In the genomic region with DNA sequence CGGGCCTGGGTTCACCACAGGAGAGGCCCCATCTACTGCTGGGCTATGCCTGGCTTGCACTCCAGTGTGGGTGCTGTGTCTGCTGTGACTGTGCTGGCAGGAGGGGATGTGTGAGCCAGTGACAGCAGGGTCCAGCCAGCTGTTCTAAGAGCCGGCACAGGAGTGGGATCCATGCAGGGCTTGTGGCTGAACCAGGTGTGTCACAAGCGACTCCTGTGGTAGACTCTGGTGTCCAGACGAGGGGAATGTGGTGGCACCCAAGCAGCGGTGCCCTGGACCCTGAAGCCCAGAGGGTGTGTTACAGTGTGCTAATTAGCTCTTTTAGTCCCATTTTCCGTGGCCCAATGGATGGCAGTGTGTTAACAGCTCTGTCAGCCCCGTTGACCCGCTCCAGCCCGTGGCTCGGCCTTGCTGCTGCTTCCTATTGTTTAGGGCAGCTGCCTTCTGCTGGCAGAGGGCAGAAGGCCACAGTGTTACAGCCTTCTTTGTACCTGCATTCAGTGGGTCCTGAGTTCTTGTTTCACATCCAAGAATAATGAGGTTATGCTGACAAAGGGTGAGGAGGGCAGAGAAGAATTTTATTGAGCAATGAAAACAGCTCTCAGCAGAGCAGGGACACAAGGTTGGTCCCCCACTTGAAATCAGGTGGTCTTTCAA, we compare ENCODE assay signal across 23 cellular contexts.
DNase-seq lines count a peak whose midpoint lies in the region; ATAC-seq and TF ChIP-seq lines count a peak whose summit lies in the region.
"Had no signal": no experiment of that assay in that cellular context is flagged by ENCODE, and none has a peak within 500 bp of the region (broad histone marks: within the 10 kb centered on the region; RNA-seq: fewer than 3 reads in every experiment).

No MANE protein-coding gene starts in this region.

- peak overlapping the region; percentile 18 for H4K91ac ChIP-seq in mesenchymal stem cell (ENCODE audit: low read length)

- peak overlapping the region in 1 of 2 experiments; percentile 44 for H3K18ac ChIP-seq in mesenchymal stem cell (ENCODE audit: low read depth in 1 of 2, low read length in 2 of 2)

- H3K4me2 ChIP-seq in mesenchymal stem cell (ENCODE audit: low read length, poor library complexity, severe bottlenecking) (no peak overlapping the region), smooth muscle cell (no peak overlapping the region)
- H3K4me2 ChIP-seq: SK-N-SH had no signal

- TF ChIP-seq CTCF in HEK293 (tag by site-specific recombination; IDR thresholded peaks at IDR 0.05) (no peak), coronary artery (IDR thresholded peaks at IDR 0.05) (no peak), smooth muscle cell (IDR thresholded peaks at IDR 0.05; ENCODE audit: borderline replicate concordance, insufficient read depth, poor library complexity, severe bottlenecking) (no peak)

- no peak overlapping the region for H2AFZ ChIP-seq in mesenchymal stem cell (ENCODE audit: low read depth, low read length)
- H2AFZ ChIP-seq in smooth muscle cell (ENCODE audit: low read depth): peak overlapping the region; percentile 61

- no peak overlapping the region for H2BK15ac ChIP-seq in mesenchymal stem cell (ENCODE audit: low read depth, poor library complexity, severe bottlenecking)

- peaks cover 28% of the 10 kb centered on the region for H3F3A ChIP-seq in smooth muscle cell (ENCODE audit: low read depth)

- no peaks in the 10 kb centered on the region for H3K9me3 ChIP-seq in HEK293 (ENCODE audit: control insufficient read depth, insufficient read depth, low read depth, low read length)
- peaks cover 6% of the 10 kb centered on the region for H3K9me3 ChIP-seq in mesenchymal stem cell (ENCODE audit: control insufficient read depth, low read length)
- H3K9me3 ChIP-seq in smooth muscle cell (replicated peaks; ENCODE audit: low read depth): no peaks in the 10 kb centered on the region
- H3K9me3 ChIP-seq: SK-N-SH, transverse colon had no signal

- H3K4me1 ChIP-seq in HEK293 (ENCODE audit: control insufficient read depth, insufficient read depth, low read length): peaks cover 14% of the 10 kb centered on the region
- peaks cover 7% of the 10 kb centered on the region for H3K4me1 ChIP-seq in mesenchymal stem cell (ENCODE audit: control insufficient read depth, insufficient read depth, low read depth, low read length)
- H3K4me1 ChIP-seq in smooth muscle cell (ENCODE audit: low read depth): peaks cover 41% of the 10 kb centered on the region

- no peak overlapping the region for H3K27ac ChIP-seq in HEK293 (ENCODE audit: extremely low read depth, low read depth, low read length)
- peak overlapping the region; percentile 91 to 94 for H3K27ac ChIP-seq in coronary artery
- no peak overlapping the region for H3K27ac ChIP-seq in mesenchymal stem cell (ENCODE audit: low read length, poor library complexity, severe bottlenecking)
- H3K27ac ChIP-seq in smooth muscle cell (ENCODE audit: low read depth): peak overlapping the region; percentile 56
- H3K27ac ChIP-seq: left lung had no signal

- no peaks in the 10 kb centered on the region for H3K4me1 Mint-ChIP-seq in activated naive CD8-positive, alpha-beta T cell treated with anti-CD3 and anti-CD28 coated beads, Interleukin-2, amount 50 U/mL, for 24 hours
- H3K4me1 Mint-ChIP-seq: CD8-positive, alpha-beta memory T cell; stimulated activated naive B cell treated with anti-CD40 and anti-IgM and Interleukin-4, amounts not matched to agents 10 μg/mL and 1 μg/mL and 100 μg/mL, for 72 hours had no signal

- H2AK5ac ChIP-seq in mesenchymal stem cell (ENCODE audit: low read length, severe bottlenecking): no peak overlapping the region

- peak overlapping the region; percentile 51 to 61 for H2BK12ac ChIP-seq in mesenchymal stem cell (ENCODE audit: low read length in 2 of 2)

- H3K9ac ChIP-seq in mesenchymal stem cell (ENCODE audit: low read length) (no peak overlapping the region), smooth muscle cell (ENCODE audit: low read depth) (no peak overlapping the region)
- H3K9ac ChIP-seq: SK-N-SH had no signal

- 91% methylated on average over 10 of the region's 10 CpGs for WGBS in mesenchymal stem cell
- WGBS in smooth muscle cell (ENCODE audit: low lambda C conversion rate): 81% methylated on average over 10 of the region's 10 CpGs

- no peaks in the 10 kb centered on the region for H4K20me1 ChIP-seq in smooth muscle cell (ENCODE audit: low read depth)

- H4K8ac ChIP-seq in mesenchymal stem cell (ENCODE audit: low read length): peak overlapping the region; percentile 27

- H3K36me3 ChIP-seq in HEK293 (ENCODE audit: control insufficient read depth in 2 of 2, insufficient read depth in 1 of 2, low read length in 2 of 2) (no peaks in the 10 kb centered on the region), mesenchymal stem cell (ENCODE audit: control insufficient read depth in 1 of 2, insufficient read depth in 2 of 2, low read depth in 1 of 2, low read length in 2 of 2) (no peaks in the 10 kb centered on the region), smooth muscle cell (ENCODE audit: low read depth) (no peaks in the 10 kb centered on the region)
- H3K36me3 ChIP-seq: left lung, transverse colon had no signal

- H3K14ac ChIP-seq in mesenchymal stem cell (ENCODE audit: low read length in 2 of 2): peak overlapping the region in 1 of 2 experiments; percentile 9

- H3K27me3 ChIP-seq in mesenchymal stem cell (ENCODE audit: control insufficient read depth in 1 of 2, insufficient read depth in 1 of 2, low read length in 2 of 2) (no peaks in the 10 kb centered on the region), smooth muscle cell (ENCODE audit: low read depth) (no peaks in the 10 kb centered on the region)
- H3K27me3 ChIP-seq: left lung, transverse colon had no signal

- POLR2A ChIA-PET in HEK293 (lab: Yijun Ruan, JAX): interaction anchor here (0.7 kb wide), 1 partner anchor 14 kb away, joined by 3 read pairs; no protein-coding TSS in a partner anchor

- ATAC-seq in HG03097 (IDR thresholded peaks at IDR 0.05; ENCODE audit: low FRiP score, unreplicated experiment): no peak
- ATAC-seq in activated naive CD8-positive, alpha-beta T cell treated with anti-CD3 and anti-CD28 coated beads, Interleukin-2, amount 50 U/mL, for 24 hours: no peak
- ATAC-seq: activated CD4-positive, CD25-positive, alpha-beta regulatory T cell treated with anti-CD3 and anti-CD28 coated beads, Interleukin-2, amount 50 U/mL, for 24 hours; esophagus mucosa; left lung; stimulated activated naive B cell treated with anti-CD40 and anti-IgM and Interleukin-4, amounts not matched to agents 10 μg/mL and 1 μg/mL and 100 μg/mL, for 72 hours had no signal

- no peak overlapping the region for H3K4me3 Mint-ChIP-seq in activated naive CD8-positive, alpha-beta T cell treated with anti-CD3 and anti-CD28 coated beads, Interleukin-2, amount 50 U/mL, for 24 hours
- H3K4me3 Mint-ChIP-seq: activated T-cell treated with anti-CD3 and anti-CD28 coated beads, Interleukin-2, amount 50 U/mL, for 24 hours; CD8-positive, alpha-beta memory T cell; stimulated activated naive B cell treated with anti-CD40 and anti-IgM and Interleukin-4, amounts not matched to agents 10 μg/mL and 1 μg/mL and 100 μg/mL, for 72 hours had no signal

- H3K23ac ChIP-seq in mesenchymal stem cell (ENCODE audit: low read length in 2 of 2): no peak overlapping the region

- peak overlapping the region in 1 of 2 experiments; percentile 46 for H3K4ac ChIP-seq in mesenchymal stem cell (ENCODE audit: low read depth in 1 of 2, low read length in 2 of 2)

- no peaks in the 10 kb centered on the region for H3K27me3 Mint-ChIP-seq in activated naive CD8-positive, alpha-beta T cell treated with anti-CD3 and anti-CD28 coated beads, Interleukin-2, amount 50 U/mL, for 24 hours
- H3K27me3 Mint-ChIP-seq: stimulated activated naive B cell treated with anti-CD40 and anti-IgM and Interleukin-4, amounts not matched to agents 10 μg/mL and 1 μg/mL and 100 μg/mL, for 72 hours had no signal

- peaks cover 6% of the 10 kb centered on the region for H3K9me3 Mint-ChIP-seq in activated naive CD8-positive, alpha-beta T cell treated with anti-CD3 and anti-CD28 coated beads, Interleukin-2, amount 50 U/mL, for 24 hours

- peaks cover 3% of the 10 kb centered on the region for H3K36me3 Mint-ChIP-seq in activated naive CD8-positive, alpha-beta T cell treated with anti-CD3 and anti-CD28 coated beads, Interleukin-2, amount 50 U/mL, for 24 hours (ENCODE audit: low read depth)

- H3K79me1 ChIP-seq in mesenchymal stem cell (replicated peaks; ENCODE audit: low read length, poor library complexity, severe bottlenecking): no peaks in the 10 kb centered on the region

- H3K4me3 ChIP-seq in HEK293 (ENCODE audit: low read depth, low read length) (no peak overlapping the region), coronary artery (no peak overlapping the region), mesenchymal stem cell (ENCODE audit: insufficient read depth in 1 of 2, low read depth in 1 of 2, low read length in 2 of 2) (no peak overlapping the region), smooth muscle cell (no peak overlapping the region)
- H3K4me3 ChIP-seq: left lung, transverse colon had no signal

- H3K79me2 ChIP-seq in smooth muscle cell (ENCODE audit: low read depth): no peaks in the 10 kb centered on the region

- no peak overlapping the region for H3K27ac Mint-ChIP-seq in activated naive CD8-positive, alpha-beta T cell treated with anti-CD3 and anti-CD28 coated beads, Interleukin-2, amount 50 U/mL, for 24 hours
- H3K27ac Mint-ChIP-seq: activated T-cell treated with anti-CD3 and anti-CD28 coated beads, Interleukin-2, amount 50 U/mL, for 24 hours; CD8-positive, alpha-beta memory T cell; stimulated activated naive B cell treated with anti-CD40 and anti-IgM and Interleukin-4, amounts not matched to agents 10 μg/mL and 1 μg/mL and 100 μg/mL, for 72 hours had no signal

- H2BK120ac ChIP-seq in mesenchymal stem cell (ENCODE audit: low read depth, low read length): no peak overlapping the region

- H2BK5ac ChIP-seq in mesenchymal stem cell (ENCODE audit: low read depth, low read length, poor library complexity, severe bottlenecking): no peak overlapping the region

- CTCF ChIA-PET in HEK293 (lab: Yijun Ruan, JAX): interaction anchor here (1.0 kb wide), 1 partner anchor 485 kb away, joined by 4 read pairs; no protein-coding TSS in a partner anchor

- DNase-seq in coronary artery (ENCODE audit: low spot score): no peak
- no peak for DNase-seq in mesenchymal stem cell
- no peak for DNase-seq in smooth muscle cell (lab: John Stamatoyannopoulos, UW; ENCODE audit: unreplicated experiment)
- DNase-seq in activated CD4-positive, alpha-beta T cell treated with anti-CD3 and anti-CD28 coated beads, Interleukin-2, amount 50 U/mL, for 1 hour: no peak
- no peak for DNase-seq in activated naive CD8-positive, alpha-beta T cell treated with anti-CD3 and anti-CD28 coated beads, Interleukin-2, amount 50 U/mL, for 24 hours
- no peak for DNase-seq in NCI-H446 treated with DMSO at 0.1 percent for 48 hours (lab: John Stamatoyannopoulos, UW)
- DNase-seq: activated naive CD4-positive, alpha-beta T cell; activated T-cell treated with anti-CD3 and anti-CD28 coated beads, Interleukin-2, amount 50 U/mL, for 24 hours; CD8-positive, alpha-beta memory T cell; cerebellar nuclear complex; effector CD8-positive, alpha-beta T cell; H7; left lung; NCI-H1105 treated with DMSO at 0.1 percent for 48 hours; NCI-H510A; SK-N-SH; stimulated activated naive B cell treated with anti-CD40 and anti-IgM and Interleukin-4, amounts not matched to agents 10 μg/mL and 1 μg/mL and 100 μg/mL, for 72 hours; T-helper 9 cell; transverse colon had no signal

TF ChIP-seq in HEK293, 187 proteins besides CTCF, POLR2A, EP300 and RAD21 (continues in another document):
- TF ChIP-seq KLF9 (tag by site-specific recombination; IDR thresholded peaks at IDR 0.05; ENCODE audit: low read depth): no peak

Comparison
In these comparisons a context has a peak if more than half of its experiments do, and no peak if none do; other contexts are left out.
1. H3K27ac ChIP-seq: peak in coronary artery (2 of 2) and smooth muscle cell (single experiment); none in HEK293 (single experiment) and mesenchymal stem cell (single experiment).